Comparison of ENCODE assay signal across 23 cellular contexts in genomic region chr5:9490494-9491097, GRCh38.
"Had no signal": no experiment of that assay in that cellular context is flagged by ENCODE, and none has a peak within 500 bp of the region (broad histone marks: within the 10 kb centered on the region; RNA-seq: fewer than 3 reads in every experiment).

No MANE protein-coding gene starts in this region.

- H3K4me3 ChIP-seq: gastrocnemius medialis, lung, ovary, psoas muscle, right lobe of liver, suprapubic skin, transverse colon, vagina had no signal

- H3K27ac ChIP-seq: gastrocnemius medialis, ovary, psoas muscle, right lobe of liver, suprapubic skin, transverse colon, vagina had no signal

- H3K36me3 ChIP-seq: gastrocnemius medialis, ovary, right lobe of liver, suprapubic skin, transverse colon, vagina had no signal

- ATAC-seq: gastrocnemius medialis; left colon; natural killer cell; psoas muscle; right lobe of liver; stimulated activated naive CD8-positive, alpha-beta T cell treated with anti-CD3 and anti-CD28 coated beads, Interleukin-15, amount 100 ng/mL, for 72 hours had no signal

- H3K27me3 ChIP-seq: gastrocnemius medialis, ovary, right lobe of liver, suprapubic skin, transverse colon, vagina had no signal

- DNase-seq: cortex of kidney; foreskin fibroblast; gastrocnemius medialis; head of caudate nucleus; hippocampal formation; left colon; natural killer cell; occipital lobe; ovary; posterior cingulate gyrus; psoas muscle; right lobe of liver; small intestine; stimulated activated CD4-positive, alpha-beta T cell treated with anti-CD3 and anti-CD28 coated beads, Interleukin-15, amount 100 ng/mL, for 24 hours; stimulated activated CD4-positive, alpha-beta T cell treated with anti-CD3 and anti-CD28 coated beads, Interleukin-4, amount 100 ng/mL, for 1 hour; stimulated activated CD8-positive, alpha-beta memory T cell treated with anti-CD3 and anti-CD28 coated beads, Interleukin-4, amount 100 ng/mL, for 48 hours; stimulated activated naive CD4-positive, alpha-beta T cell; stimulated activated naive CD8-positive, alpha-beta T cell treated with anti-CD3 and anti-CD28 coated beads, Interleukin-15, amount 100 ng/mL, for 72 hours; transverse colon had no signal

- H3K9me3 ChIP-seq: gastrocnemius medialis, ovary, psoas muscle, right lobe of liver, suprapubic skin, transverse colon, vagina had no signal

- H3K4me1 ChIP-seq: gastrocnemius medialis, psoas muscle, right lobe of liver, suprapubic skin, transverse colon, vagina had no signal

- FAIRE-seq: islet of Langerhans, small intestine had no signal
